19 cellular contexts compared by ENCODE assay signal in the genomic region with DNA sequence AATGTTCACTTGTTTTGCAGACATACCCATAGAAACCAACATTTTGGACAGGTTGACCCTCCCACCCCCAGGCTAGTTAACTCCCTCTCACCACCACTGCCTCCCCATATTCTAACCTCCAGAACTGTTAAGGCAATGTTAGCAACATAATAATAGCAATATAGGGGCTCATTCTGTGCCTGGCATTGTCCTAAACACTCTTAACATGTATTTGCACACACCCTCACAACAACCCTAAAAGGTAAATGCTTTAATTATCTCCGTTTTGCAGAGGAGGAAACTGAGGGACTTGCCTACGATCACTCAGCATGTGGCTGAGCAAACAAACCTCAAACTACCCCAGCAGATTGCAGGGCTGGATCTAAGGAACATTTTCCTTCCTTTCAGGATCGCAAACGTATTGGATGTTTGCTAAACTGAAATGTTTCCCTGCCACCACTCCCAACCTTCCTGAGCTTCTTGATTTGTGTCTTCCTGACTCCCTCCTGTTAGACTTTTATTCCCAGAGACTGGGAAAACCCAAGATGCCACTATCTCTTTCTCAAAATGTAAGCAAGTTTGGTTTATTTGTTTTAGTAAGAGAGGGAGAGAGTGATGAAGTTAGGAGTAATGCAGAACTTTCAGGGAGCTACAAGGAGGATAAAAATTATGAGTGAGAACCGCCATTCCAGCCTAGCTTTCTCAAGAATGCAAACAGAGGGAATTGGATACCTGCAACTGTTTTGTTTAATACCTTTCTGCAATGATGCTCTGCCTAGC. TPM values are rescaled to one million over a fixed set of nuclear protein-coding genes. Genes with fewer than 3 reads are reported as not detected.
DNase-seq lines count a peak whose midpoint lies in the region; ATAC-seq, FAIRE-seq and TF ChIP-seq lines count a peak whose summit lies in the region.
"Had no signal": no experiment of that assay in that cellular context is flagged by ENCODE, and none has a peak within 500 bp of the region (broad histone marks: within the 10 kb centered on the region; RNA-seq: fewer than 3 reads in every experiment).

No MANE protein-coding gene starts in this region.

- DNase-seq in IMR-90 (peak; percentile 58), astrocyte (ENCODE audit: low read depth) (no peak), NOMO-1 treated with DMSO at 0.1 percent for 48 hours (lab: John Stamatoyannopoulos, UW; ENCODE audit: unreplicated experiment) (no peak), ecto neural progenitor cell (ENCODE audit: low spot score) (no peak)
- DNase-seq: activated CD4-positive, alpha-beta T cell treated with anti-CD3 and anti-CD28 coated beads for 36 hours; activated naive CD4-positive, alpha-beta T cell treated with anti-CD3 and anti-CD28 coated beads, Interleukin-2, amount 50 U/mL, for 16 hours; body of pancreas; GOT3; kidney glomerular epithelial cell; MG63; SJCRH30; stimulated activated CD4-positive, alpha-beta T cell treated with anti-CD3 and anti-CD28 coated beads, Interleukin-4, amount 100 ng/mL, for 4 hours; T-helper 9 cell had no signal

- H3K4me1 ChIP-seq in ES-I3 (ENCODE audit: insufficient read depth, low read length), result peaks cover 20% of the 10 kb centered on the region; the same call in 1 of the 2 replicates
- H3K4me1 ChIP-seq in IMR-90 (ENCODE audit: control insufficient read depth, insufficient read depth, low read length), result peaks cover 12% of the 10 kb centered on the region
- peaks cover 4% of the 10 kb centered on the region for H3K4me1 ChIP-seq in astrocyte (ENCODE audit: insufficient read depth, low read length)
- H3K4me1 ChIP-seq: parathyroid adenoma had no signal

- peaks cover 0 to 12% of the 10 kb centered on the region in 2 experiments; a peak in 2 of 4 replicates for H3K79me1 ChIP-seq in IMR-90 (ENCODE audit: low read depth in 1 of 2, low read length in 2 of 2)

- dilution Hi-C loops in IMR-90 (cut with HindIII; ENCODE audit: low sequenced_read_pairs, unreplicated experiment), result no loop called here

- H3K27me3 Mint-ChIP-seq in astrocyte (ENCODE audit: low read depth, unreplicated experiment) (no peaks in the 10 kb centered on the region), nephron (ENCODE audit: low read depth) (peaks cover 6% of the 10 kb centered on the region)
- H3K27me3 Mint-ChIP-seq: activated CD4-positive, alpha-beta T cell treated with anti-CD3 and anti-CD28 coated beads for 36 hours had no signal

- no peak overlapping the region for H2AK5ac ChIP-seq in IMR-90 (ENCODE audit: low read depth, low read length)

- in situ Hi-C loops in IMR-90 (cut with MboI; ENCODE audit: low sequenced_read_pairs), result no loop called here

- no peak overlapping the region for H2BK5ac ChIP-seq in IMR-90 (ENCODE audit: low read depth, low read length, poor library complexity, severe bottlenecking)

- no peaks in the 10 kb centered on the region for H3K79me2 ChIP-seq in astrocyte (ENCODE audit: insufficient read depth, low read length)
- H3K79me2 ChIP-seq: parathyroid adenoma had no signal

- H3K36me3 Mint-ChIP-seq in astrocyte (ENCODE audit: low read depth, unreplicated experiment) (no peaks in the 10 kb centered on the region), nephron (ENCODE audit: low read depth) (peaks cover 4% of the 10 kb centered on the region)

- H3K27ac ChIP-seq in IMR-90 (ENCODE audit: insufficient read depth, low read length) (no peak overlapping the region), astrocyte (ENCODE audit: low read depth, low read length) (no peak overlapping the region)
- H3K27ac ChIP-seq: body of pancreas, SJCRH30 had no signal

- H2BK15ac ChIP-seq in IMR-90 (ENCODE audit: low read depth, low read length), result no peak overlapping the region

- H2AK9ac ChIP-seq in IMR-90 (replicated peaks; ENCODE audit: low read depth, low read length, poor library complexity), result no peak overlapping the region

- H4K8ac ChIP-seq in IMR-90 (ENCODE audit: low read depth in 2 of 2, low read length in 2 of 2), result peak overlapping the region in 1 of 2 experiments; percentile 36; a peak in 2 of 4 replicates

- ATAC-seq in IMR-90 (ENCODE audit: low read depth), result peak; percentile 36
- no peak for ATAC-seq in HG03460 (IDR thresholded peaks at IDR 0.05; ENCODE audit: unreplicated experiment)
- ATAC-seq: activated CD4-positive, alpha-beta T cell treated with anti-CD3 and anti-CD28 coated beads for 36 hours; body of pancreas; HepG2 had no signal

- FAIRE-seq in astrocyte (lab: Jason Lieb, UNC), result no peak
- FAIRE-seq: HepG2 had no signal

- POLR2A ChIA-PET in IMR-90 (lab: Charles Lee; ENCODE audit: unreplicated experiment), result no interaction called here

- H3K27ac Mint-ChIP-seq in astrocyte (ENCODE audit: unreplicated experiment) (no peak overlapping the region), nephron (peak overlapping the region in 2 of 3 experiments; percentile 14 to 39)
- H3K27ac Mint-ChIP-seq: activated CD4-positive, alpha-beta T cell treated with anti-CD3 and anti-CD28 coated beads for 36 hours; B cell had no signal

- H3K56ac ChIP-seq in IMR-90 (ENCODE audit: extremely low read depth, insufficient read depth, low read length), result no peak overlapping the region

- TF ChIP-seq CTCF in IMR-90 (conservative IDR thresholded peaks at IDR 0.05; ENCODE audit: low read depth, low read length), result no peak
- no peak for TF ChIP-seq CTCF in astrocyte (IDR thresholded peaks at IDR 0.05; ENCODE audit: insufficient read depth, low read depth, low read length)
- TF ChIP-seq CTCF in nephron (IDR thresholded peaks at IDR 0.05; ENCODE audit: unreplicated experiment in 3 of 3), result no peak

- no peak for TF ChIP-seq RAD21 in IMR-90 (IDR thresholded peaks at IDR 0.05; ENCODE audit: low read length)

- H3K9ac ChIP-seq in ES-I3 (ENCODE audit: low read depth, low read length) (peak overlapping the region; percentile 36; the same call in 1 of the 2 replicates), IMR-90 (ENCODE audit: low read depth, low read length) (no peak overlapping the region), astrocyte (ENCODE audit: low read length) (no peak overlapping the region)
- H3K9ac ChIP-seq: parathyroid adenoma had no signal

- 0 out of 2 replicates have a peak overlapping the region, but pooled peaks have one; percentile 36 for H4K91ac ChIP-seq in IMR-90 (ENCODE audit: insufficient read depth, low read depth, low read length)

- H3K27me3 ChIP-seq in IMR-90 (ENCODE audit: control insufficient read depth, insufficient read depth, low read length) (no peaks in the 10 kb centered on the region), astrocyte (ENCODE audit: insufficient read depth, low read length) (no peaks in the 10 kb centered on the region)
- H3K27me3 ChIP-seq: body of pancreas, MG63, SJCRH30 had no signal

- H3K4me3 ChIP-seq in IMR-90 (ENCODE audit: insufficient read depth, low read depth, low read length) (no peak overlapping the region), astrocyte (ENCODE audit: insufficient read depth, low read depth, low read length) (no peak overlapping the region)
- H3K4me3 ChIP-seq: body of pancreas, MG63, SJCRH30 had no signal

- H3K4me3 Mint-ChIP-seq in astrocyte (ENCODE audit: unreplicated experiment), result peak overlapping the region; percentile 45
- peak overlapping the region; percentile 34 to 53 (median 41) for H3K4me3 Mint-ChIP-seq in nephron
- H3K4me3 Mint-ChIP-seq: activated CD4-positive, alpha-beta T cell treated with anti-CD3 and anti-CD28 coated beads for 36 hours; B cell had no signal

- H3K9me3 ChIP-seq in ES-I3 (ENCODE audit: control insufficient read depth, insufficient read depth, low read length) (no peaks in the 10 kb centered on the region), IMR-90 (ENCODE audit: control insufficient read depth, insufficient read depth, low read length) (no peaks in the 10 kb centered on the region), astrocyte (ENCODE audit: insufficient read depth, low read depth, low read length) (no peaks in the 10 kb centered on the region)
- H3K9me3 ChIP-seq: body of pancreas, MG63, SJCRH30 had no signal

- CTCF ChIA-PET in IMR-90 (lab: Yijun Ruan, JAX), result no interaction called here

- H3K9me1 ChIP-seq in IMR-90 (ENCODE audit: insufficient read depth, low read length), result peaks cover 12% of the 10 kb centered on the region; the same call in 1 of the 2 replicates

- peak overlapping the region; percentile 65 for H2AFZ ChIP-seq in IMR-90 (replicated peaks; ENCODE audit: low read length, poor library complexity)
- no peak overlapping the region for H2AFZ ChIP-seq in astrocyte (ENCODE audit: low read depth, low read length)

- H3K4ac ChIP-seq in IMR-90 (ENCODE audit: low read depth, low read length), result peak overlapping the region; percentile 50

- peak overlapping the region; percentile 44; the same call in 1 of the 2 replicates for H3K23ac ChIP-seq in IMR-90 (ENCODE audit: low read depth, low read length)

- H2BK120ac ChIP-seq in IMR-90 (ENCODE audit: low read depth, low read length), result peak overlapping the region; percentile 46; the same call in 1 of the 2 replicates

- H3K4me2 ChIP-seq in IMR-90 (ENCODE audit: low read depth, low read length), result peak overlapping the region; percentile 61
- peak overlapping the region; percentile 6 for H3K4me2 ChIP-seq in astrocyte (ENCODE audit: low read length)

- peak overlapping the region; percentile 60 for H2BK20ac ChIP-seq in IMR-90 (ENCODE audit: low read depth, low read length)

- intact Hi-C loops in IMR-90 (cut with micrococcal nuclease), result no loop called here

- H3K4me1 Mint-ChIP-seq in astrocyte (ENCODE audit: low read depth, unreplicated experiment), result peaks cover 7% of the 10 kb centered on the region
- peaks cover 35% of the 10 kb centered on the region for H3K4me1 Mint-ChIP-seq in nephron
- H3K4me1 Mint-ChIP-seq: activated CD4-positive, alpha-beta T cell treated with anti-CD3 and anti-CD28 coated beads for 36 hours; B cell had no signal

- peak overlapping the region; percentile 55; the same call in 1 of the 2 replicates for H3K14ac ChIP-seq in IMR-90 (replicated peaks; ENCODE audit: low read depth, low read length)

- peak overlapping the region; percentile 61; the same call in 1 of the 2 replicates for H3K18ac ChIP-seq in IMR-90 (ENCODE audit: low read depth, low read length)

- no TSS peak for BruUV-seq in IMR-90 (replicated peaks; lab: Mats Ljungman, UMichigan)

- TF ChIP-seq POLR2A in IMR-90 (IDR thresholded peaks at IDR 0.05; ENCODE audit: low read depth, low read length), result no peak

- WGBS in IMR-90 (ENCODE audit: extremely low coverage in 2 of 2, insufficient read length in 1 of 2), 2 experiments, result 53% methylated on average over 3 of the region's 5 CpGs; no CpG with 5 or more reads in 1 of the 2 experiments

- peak overlapping the region; percentile 39; the same call in 1 of the 2 replicates for H4K5ac ChIP-seq in IMR-90 (ENCODE audit: low read depth, low read length)

- H3K36me3 ChIP-seq in ES-I3 (ENCODE audit: insufficient read depth, low read length) (peaks cover 3% of the 10 kb centered on the region; the same call in 1 of the 2 replicates), IMR-90 (ENCODE audit: control insufficient read depth, insufficient read depth, low read length) (no peaks in the 10 kb centered on the region), astrocyte (ENCODE audit: insufficient read depth, low read length) (peaks cover 3% of the 10 kb centered on the region)

- H4K20me1 ChIP-seq in IMR-90 (ENCODE audit: insufficient read depth, low read length), result no peaks in the 10 kb centered on the region
- H4K20me1 ChIP-seq in astrocyte (ENCODE audit: insufficient read depth, low read length), result no peaks in the 10 kb centered on the region

- H3K9me3 Mint-ChIP-seq in astrocyte (ENCODE audit: unreplicated experiment) (no peaks in the 10 kb centered on the region), nephron (no peaks in the 10 kb centered on the region)

RNA-seq across cellular contexts. Expression of a gene that starts 1.3 kb away (rescaled TPM):
- total RNA-seq in IMR-90 (2012; rRNA removed) (7.9 and 8.3 TPM in 2 replicates), astrocyte (12.1 and 14.7 TPM in 2 replicates)
- 15.6 and 16.8 TPM in 2 replicates for polyA plus RNA-seq in IMR-90 (2012; rRNA removed)
- polyA plus RNA-seq in IMR-90 (2012; cell fraction: cytosol; rRNA removed), result 12.1 and 13.8 TPM in 2 replicates
- 4.1 and 8.2 TPM in 2 replicates for polyA plus RNA-seq in IMR-90 (2012; cell fraction: nucleus; rRNA removed; ENCODE audit: low replicate concordance)
- total RNA-seq: B cell had no signal

RNA-seq across cellular contexts. Expression of a gene that starts 27.5 kb away (rescaled TPM):
- total RNA-seq in IMR-90 (2012; rRNA removed) (28.6 and 29.0 TPM in 2 replicates), astrocyte (9.3 and 15.5 TPM in 2 replicates)
- 8.5 and 9.9 TPM in 2 replicates for polyA plus RNA-seq in IMR-90 (2012; rRNA removed)
- 1.3 and 1.7 TPM in 2 replicates for polyA plus RNA-seq in IMR-90 (2012; cell fraction: cytosol; rRNA removed)
- 1.3 and 5.8 TPM in 2 replicates for polyA plus RNA-seq in IMR-90 (2012; cell fraction: nucleus; rRNA removed; ENCODE audit: low replicate concordance)

RNA-seq across cellular contexts. Expression of a gene that starts 49.6 kb away (rescaled TPM):
- total RNA-seq in IMR-90 (2012; rRNA removed) (0.72 and 0.83 TPM in 2 replicates), astrocyte (3.0 and 5.0 TPM in 2 replicates)
- 1.2 and 1.8 TPM in 2 replicates for polyA plus RNA-seq in IMR-90 (2012; rRNA removed)
- 0.21 and 0.40 TPM in 2 replicates for polyA plus RNA-seq in IMR-90 (2012; cell fraction: cytosol; rRNA removed)
- 8.8 and 24.2 TPM in 2 replicates for polyA plus RNA-seq in IMR-90 (2012; cell fraction: nucleus; rRNA removed; ENCODE audit: low replicate concordance)
